ENCODE assay signal across 19 cellular contexts in the genomic region with DNA sequence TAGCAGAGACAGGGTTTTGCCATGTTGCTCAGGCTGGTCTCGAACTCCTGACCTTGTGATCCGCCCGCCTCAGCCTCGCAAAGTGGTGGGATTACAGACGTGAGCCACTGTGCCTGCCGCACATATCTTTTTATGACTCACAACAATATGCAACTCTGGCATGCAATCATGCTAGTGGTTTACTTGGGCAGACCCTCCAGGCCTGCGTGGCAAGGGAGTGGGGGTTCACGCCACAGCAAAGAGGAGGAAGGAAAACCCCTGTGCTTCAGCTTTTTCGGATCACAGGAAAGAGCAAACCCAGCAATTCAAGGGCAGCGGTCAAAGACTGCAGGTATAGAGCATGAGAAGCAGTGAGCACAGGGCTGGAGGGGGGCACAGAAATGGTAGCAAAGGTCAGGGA. TPM values are rescaled to one million over a fixed set of nuclear protein-coding genes. Genes with fewer than 3 reads are reported as not detected.
DNase-seq lines count a peak whose midpoint lies in the region; ATAC-seq lines count a peak whose summit lies in the region.
"Had no signal": no experiment of that assay in that cellular context is flagged by ENCODE, and none has a peak within 500 bp of the region (broad histone marks: within the 10 kb centered on the region; RNA-seq: fewer than 3 reads in every experiment).

No MANE protein-coding gene starts in this region.

- CTCF ChIA-PET in activated CD4-positive, alpha-beta T cell treated with anti-CD3 and anti-CD28 coated beads for 36 hours (lab: Charles Lee), result no interaction called here

- peak; percentile 13 for DNase-seq in activated CD4-positive, alpha-beta T cell treated with anti-CD3 and anti-CD28 coated beads for 36 hours
- DNase-seq in activated CD4-positive, alpha-beta T cell treated with anti-CD3 and anti-CD28 coated beads, Interleukin-2, amount 50 U/mL, for 1 hour, result no peak
- DNase-seq in activated naive CD8-positive, alpha-beta T cell treated with anti-CD3 and anti-CD28 coated beads, Interleukin-2, amount 10 ng/mL, durations not matched to agents 7 days and 5 days, result no peak
- DNase-seq in fibroblast of peridontal ligament (ENCODE audit: extremely low read depth), result peak; percentile 24
- no peak for DNase-seq in stimulated activated naive CD8-positive, alpha-beta T cell treated with anti-CD3 and anti-CD28 coated beads, Interleukin-15, Interleukin-2, amounts not matched to agents 100 U/mL and 50 U/mL, for 24 hours
- DNase-seq in DMS153 treated with DMSO at 0.1 percent for 48 hours (lab: John Stamatoyannopoulos, UW; ENCODE audit: unreplicated experiment), result no peak
- no peak for DNase-seq in central memory CD4-positive, alpha-beta T cell
- DNase-seq: 8988T, COR-L47, DMS 273 treated with DMSO at 0.1 percent for 48 hours, GDM1, NCI-H1417, NCI-H187, NCI-H226, NCI-H524, NCI-H82, SHP77 had no signal

- POLR2A ChIA-PET in activated CD4-positive, alpha-beta T cell treated with anti-CD3 and anti-CD28 coated beads for 36 hours (lab: Charles Lee), result no interaction called here
- POLR2A ChIA-PET in activated naive CD8-positive, alpha-beta T cell treated with anti-CD3 and anti-CD28 coated beads, Interleukin-2, amount 10 ng/mL, durations not matched to agents 7 days and 5 days (lab: Charles Lee), result no interaction called here

- ATAC-seq in activated CD4-positive, alpha-beta T cell treated with anti-CD3 and anti-CD28 coated beads for 36 hours, result no peak
- ATAC-seq in activated naive CD8-positive, alpha-beta T cell treated with anti-CD3 and anti-CD28 coated beads, Interleukin-2, amount 10 ng/mL, durations not matched to agents 7 days and 5 days (ENCODE audit: low read depth), result peak; percentile 26
- ATAC-seq in stimulated activated naive CD8-positive, alpha-beta T cell treated with anti-CD3 and anti-CD28 coated beads, Interleukin-15, Interleukin-2, amounts not matched to agents 100 U/mL and 50 U/mL, for 24 hours, result peak; percentile 30
- no peak for ATAC-seq in HG03159 (IDR thresholded peaks at IDR 0.05; ENCODE audit: unreplicated experiment)

- intact Hi-C loops in activated CD4-positive, alpha-beta T cell treated with anti-CD3 and anti-CD28 coated beads for 36 hours (cut with DNase I, micrococcal nuclease), result no loop called here

- H3K4me3 Mint-ChIP-seq in activated CD4-positive, alpha-beta T cell treated with anti-CD3 and anti-CD28 coated beads for 36 hours, result no peak overlapping the region
- H3K4me3 Mint-ChIP-seq in activated naive CD8-positive, alpha-beta T cell treated with anti-CD3 and anti-CD28 coated beads, Interleukin-2, amount 10 ng/mL, durations not matched to agents 7 days and 5 days, result no peak overlapping the region
- H3K4me3 Mint-ChIP-seq: B cell had no signal

- H3K9me3 Mint-ChIP-seq in activated CD4-positive, alpha-beta T cell treated with anti-CD3 and anti-CD28 coated beads for 36 hours (ENCODE audit: low read depth), result no peaks in the 10 kb centered on the region
- no peaks in the 10 kb centered on the region for H3K9me3 Mint-ChIP-seq in activated naive CD8-positive, alpha-beta T cell treated with anti-CD3 and anti-CD28 coated beads, Interleukin-2, amount 10 ng/mL, durations not matched to agents 7 days and 5 days

- peaks cover 37% of the 10 kb centered on the region for H3K36me3 Mint-ChIP-seq in activated CD4-positive, alpha-beta T cell treated with anti-CD3 and anti-CD28 coated beads for 36 hours (ENCODE audit: low read depth)
- H3K36me3 Mint-ChIP-seq in activated naive CD8-positive, alpha-beta T cell treated with anti-CD3 and anti-CD28 coated beads, Interleukin-2, amount 10 ng/mL, durations not matched to agents 7 days and 5 days, result peaks cover 35% of the 10 kb centered on the region

- H3K4me1 Mint-ChIP-seq in activated CD4-positive, alpha-beta T cell treated with anti-CD3 and anti-CD28 coated beads for 36 hours, result peaks cover 14% of the 10 kb centered on the region
- H3K4me1 Mint-ChIP-seq in activated naive CD8-positive, alpha-beta T cell treated with anti-CD3 and anti-CD28 coated beads, Interleukin-2, amount 10 ng/mL, durations not matched to agents 7 days and 5 days, result peaks cover 24% of the 10 kb centered on the region
- H3K4me1 Mint-ChIP-seq: B cell had no signal

- H3K27me3 Mint-ChIP-seq in activated CD4-positive, alpha-beta T cell treated with anti-CD3 and anti-CD28 coated beads for 36 hours, result no peaks in the 10 kb centered on the region
- no peaks in the 10 kb centered on the region for H3K27me3 Mint-ChIP-seq in activated naive CD8-positive, alpha-beta T cell treated with anti-CD3 and anti-CD28 coated beads, Interleukin-2, amount 10 ng/mL, durations not matched to agents 7 days and 5 days
- H3K27me3 Mint-ChIP-seq: B cell had no signal

- H3K27ac Mint-ChIP-seq in activated CD4-positive, alpha-beta T cell treated with anti-CD3 and anti-CD28 coated beads for 36 hours, result no peak overlapping the region
- peak overlapping the region; percentile 37 for H3K27ac Mint-ChIP-seq in activated naive CD8-positive, alpha-beta T cell treated with anti-CD3 and anti-CD28 coated beads, Interleukin-2, amount 10 ng/mL, durations not matched to agents 7 days and 5 days
- H3K27ac Mint-ChIP-seq: B cell had no signal

RNA-seq across cellular contexts. Expression of a gene that starts 48.3 kb away (rescaled TPM):
- 100 to 1,000 TPM; 169 to 216 TPM for total RNA-seq in activated CD4-positive, alpha-beta T cell treated with anti-CD3 and anti-CD28 coated beads for 36 hours
- 100 to 1,000 TPM; 255 to 256 TPM for total RNA-seq in activated naive CD8-positive, alpha-beta T cell treated with anti-CD3 and anti-CD28 coated beads, Interleukin-2, amount 10 ng/mL, durations not matched to agents 7 days and 5 days

Comparison
In these comparisons a context has a peak if more than half of its experiments do, and no peak if none do; other contexts are left out.
1. DNase-seq: peak in activated CD4-positive, alpha-beta T cell treated with anti-CD3 and anti-CD28 coated beads for 36 hours (single experiment) and fibroblast of peridontal ligament (single experiment); none in activated CD4-positive, alpha-beta T cell treated with anti-CD3 and anti-CD28 coated beads, Interleukin-2, amount 50 U/mL, for 1 hour (single experiment), activated naive CD8-positive, alpha-beta T cell treated with anti-CD3 and anti-CD28 coated beads, Interleukin-2, amount 10 ng/mL, durations not matched to agents 7 days and 5 days (single experiment), stimulated activated naive CD8-positive, alpha-beta T cell treated with anti-CD3 and anti-CD28 coated beads, Interleukin-15, Interleukin-2, amounts not matched to agents 100 U/mL and 50 U/mL, for 24 hours (single experiment), DMS153 treated with DMSO at 0.1 percent for 48 hours (single experiment) and central memory CD4-positive, alpha-beta T cell (single experiment).
2. ATAC-seq: peak in activated naive CD8-positive, alpha-beta T cell treated with anti-CD3 and anti-CD28 coated beads, Interleukin-2, amount 10 ng/mL, durations not matched to agents 7 days and 5 days (single experiment) and stimulated activated naive CD8-positive, alpha-beta T cell treated with anti-CD3 and anti-CD28 coated beads, Interleukin-15, Interleukin-2, amounts not matched to agents 100 U/mL and 50 U/mL, for 24 hours (single experiment); none in activated CD4-positive, alpha-beta T cell treated with anti-CD3 and anti-CD28 coated beads for 36 hours (single experiment) and HG03159 (single experiment).